3 cellular contexts compared by ENCODE assay signal in genomic region chr3:193116871-193117270, GRCh38.
"Had no signal": no experiment of that assay in that cellular context is flagged by ENCODE, and none has a peak within 500 bp of the region (broad histone marks: within the 10 kb centered on the region; RNA-seq: fewer than 3 reads in every experiment).

No MANE protein-coding gene starts in this region.

- ATAC-seq: GM12878 had no signal

- DNase-seq: GDM1, GF-D8 had no signal

- H3K4me3 ChIP-seq: GM12878 had no signal
